ENCODE assay signal across 1 cellular context in genomic region chr5:143401846-143402463, GRCh38.
A peak's percentile ranks its signal among the peaks of the same experiment; 100 is the strongest.
TF ChIP-seq lines count a peak whose summit lies in the region.

No MANE protein-coding gene starts in this region.

TF ChIP-seq in HEK293, 187 proteins besides CTCF, POLR2A, EP300 and RAD21 (continued from another document):
- TF ChIP-seq ZNF18 (tag by site-specific recombination; IDR thresholded peaks at IDR 0.05) (peak; percentile 43; the same call in 1 of the 2 replicates), ZNF776 (tag by site-specific recombination; IDR thresholded peaks at IDR 0.05; ENCODE audit: borderline replicate concordance) (no peak), ZNF140 (tag by site-specific recombination; IDR thresholded peaks at IDR 0.05) (no peak), ZIC2 (tag by site-specific recombination; IDR thresholded peaks at IDR 0.05) (no peak), OVOL3 (tag by site-specific recombination; IDR thresholded peaks at IDR 0.05) (no peak), ELK4 (IDR thresholded peaks at IDR 0.05; ENCODE audit: borderline replicate concordance, low read depth, low read length) (no peak), ZBTB11 (tag by site-specific recombination; conservative IDR thresholded peaks at IDR 0.05; ENCODE audit: low read depth) (no peak), ZNF426 (tag by site-specific recombination; IDR thresholded peaks at IDR 0.05) (no peak), ZNF211 (tag by site-specific recombination; IDR thresholded peaks at IDR 0.05; ENCODE audit: low read depth) (no peak), ZNF324 (tag by site-specific recombination; IDR thresholded peaks at IDR 0.05) (no peak), ZNF692 (tag by site-specific recombination; IDR thresholded peaks at IDR 0.05) (no peak), ZFP3 (tag by site-specific recombination; IDR thresholded peaks at IDR 0.05; ENCODE audit: low read depth) (no peak), ZNF248 (tag by site-specific recombination; IDR thresholded peaks at IDR 0.05) (no peak), ZNF37A (tag by site-specific recombination; IDR thresholded peaks at IDR 0.05) (no peak), SCRT1 (tag by site-specific recombination; IDR thresholded peaks at IDR 0.05; ENCODE audit: borderline replicate concordance) (no peak), ZNF433 (tag by site-specific recombination; IDR thresholded peaks at IDR 0.05; ENCODE audit: low read depth) (no peak), ZNF146 (tag by site-specific recombination; IDR thresholded peaks at IDR 0.05) (no peak), ZNF155 (tag by site-specific recombination; IDR thresholded peaks at IDR 0.05) (no peak), ZNF121 (tag by site-specific recombination; IDR thresholded peaks at IDR 0.05) (no peak), ZNF473 (tag by site-specific recombination; IDR thresholded peaks at IDR 0.05) (no peak), OSR2 (tag by site-specific recombination; IDR thresholded peaks at IDR 0.05) (no peak), ZNF350 (tag by site-specific recombination; IDR thresholded peaks at IDR 0.05) (no peak), ZNF510 (tag by site-specific recombination; IDR thresholded peaks at IDR 0.05; ENCODE audit: insufficient replicate concordance) (no peak), EGR2 (tag by site-specific recombination; IDR thresholded peaks at IDR 0.05; ENCODE audit: low read depth) (no peak), ZFP69B (tag by site-specific recombination; IDR thresholded peaks at IDR 0.05) (no peak), ZNF501 (tag by site-specific recombination; IDR thresholded peaks at IDR 0.05) (peak; percentile 51; the same call in 1 of the 2 replicates), ZNF654 (tag by site-specific recombination; IDR thresholded peaks at IDR 0.05; ENCODE audit: low read depth) (no peak), ZNF785 (tag by site-specific recombination; IDR thresholded peaks at IDR 0.05) (no peak), PRDM10 (tag by site-specific recombination; IDR thresholded peaks at IDR 0.05) (peak; percentile 91), AEBP2 (tag by site-specific recombination; IDR thresholded peaks at IDR 0.05; ENCODE audit: borderline replicate concordance) (no peak), PRDM1 (tag by site-specific recombination; IDR thresholded peaks at IDR 0.05) (peak; percentile 90), KLF16 (tag by site-specific recombination; IDR thresholded peaks at IDR 0.05) (no peak), ZNF335 (tag by site-specific recombination; conservative IDR thresholded peaks at IDR 0.05) (no peak), ZNF629 (tag by site-specific recombination; IDR thresholded peaks at IDR 0.05) (peak; percentile 59), GLI4 (tag by site-specific recombination; IDR thresholded peaks at IDR 0.05) (no peak)
